ENCODE assay signal across 8 cellular contexts in genomic region chr9:100111235-100111634, GRCh38. TPM values are rescaled to one million over a fixed set of nuclear protein-coding genes. Genes with fewer than 3 reads are reported as not detected.
A peak's percentile ranks its signal among the peaks of the same experiment; 100 is the strongest.
DNase-seq lines count a peak whose midpoint lies in the region; ATAC-seq and TF ChIP-seq lines count a peak whose summit lies in the region.
"Had no signal": no experiment of that assay in that cellular context is flagged by ENCODE, and none has a peak within 500 bp of the region (broad histone marks: within the 10 kb centered on the region; RNA-seq: fewer than 3 reads in every experiment).

No MANE protein-coding gene starts in this region.

- DNase-seq in MG63 (peak; percentile 92), astrocyte of the hippocampus (ENCODE audit: low read depth, low spot score) (peak; percentile 98), hippocampal formation (lab: John Stamatoyannopoulos, UW) (peak; percentile 57 to 76), thoracic aorta (ENCODE audit: low spot score) (peak; percentile 76)

- peak overlapping the region in 1 of 2 donors; percentile 17 for H3K27ac ChIP-seq in thoracic aorta
- H3K27ac ChIP-seq: parathyroid adenoma had no signal

- peaks cover 9 to 15% of the 10 kb centered on the region in 2 donors for H3K4me1 ChIP-seq in thoracic aorta (ENCODE audit: control insufficient read depth in 1 of 2, low read depth in 2 of 2)
- H3K4me1 ChIP-seq: parathyroid adenoma had no signal

- H3K27me3 ChIP-seq in MG63 = no peaks in the 10 kb centered on the region
- H3K27me3 ChIP-seq in thoracic aorta (replicated peaks; ENCODE audit: insufficient read depth) = no peaks in the 10 kb centered on the region

- no peak for TF ChIP-seq CTCF in thoracic aorta (IDR thresholded peaks at IDR 0.05)

- H3K9me3 ChIP-seq in MG63 = no peaks in the 10 kb centered on the region
- H3K9me3 ChIP-seq in thoracic aorta = no peaks in the 10 kb centered on the region

- ATAC-seq in thoracic aorta (ENCODE audit: insufficient number of reproducible peaks, low FRiP score, low read depth) (peak; percentile 95), HG03571 (IDR thresholded peaks at IDR 0.05; ENCODE audit: unreplicated experiment) (no peak), GM21529 (IDR thresholded peaks at IDR 0.05; ENCODE audit: unreplicated experiment) (no peak), GM21423 (IDR thresholded peaks at IDR 0.05; ENCODE audit: unreplicated experiment) (no peak)

- H3K36me3 ChIP-seq in MG63 (peaks cover 35% of the 10 kb centered on the region), thoracic aorta (no peaks in the 10 kb centered on the region)

- H3K4me3 ChIP-seq in MG63 = no peak overlapping the region
- no peak overlapping the region for H3K4me3 ChIP-seq in thoracic aorta

RNA-seq across cellular contexts. Expression of gene INVS, which starts 12.2 kb away (rescaled TPM):
- total RNA-seq in MG63 (2014; rRNA removed; shearing (Covaris generic); ENCODE audit: low replicate concordance) = 12.2 and 14.0 TPM in 2 replicates
- 10 to 100 TPM; 37.8 to 46.8 TPM for total RNA-seq in thoracic aorta

RNA-seq across cellular contexts. Expression of gene ERP44, which starts 12.4 kb away (rescaled TPM):
- 9.3 and 9.9 TPM in 2 replicates for total RNA-seq in MG63 (2014; rRNA removed; shearing (Covaris generic); ENCODE audit: low replicate concordance)
- total RNA-seq in thoracic aorta = 10 to 100 TPM; 13.8 to 17.6 TPM
